ENCODE assay signal across 9 cellular contexts in genomic region chr11:76293189-76293631, GRCh38.
DNase-seq lines count a peak whose midpoint lies in the region; ATAC-seq lines count a peak whose summit lies in the region.
"Had no signal": no experiment of that assay in that cellular context is flagged by ENCODE, and none has a peak within 500 bp of the region (broad histone marks: within the 10 kb centered on the region; RNA-seq: fewer than 3 reads in every experiment).

No MANE protein-coding gene starts in this region.

- peak; percentile 2 for DNase-seq in activated CD8-positive, alpha-beta memory T cell treated with anti-CD3 and anti-CD28 coated beads, Interleukin-2, amount 50 U/mL, for 24 hours (ENCODE audit: extremely low read depth)
- DNase-seq in activated CD8-positive, alpha-beta memory T cell treated with anti-CD3 and anti-CD28 coated beads, Interleukin-2, amount 50 U/mL, for 48 hours: no peak
- DNase-seq in NCI-H82 (lab: John Stamatoyannopoulos, UW) (peak; percentile 7), HuH-7.5 (ENCODE audit: low spot score) (no peak), activated gamma-delta T cell (lab: John Stamatoyannopoulos, UW) (no peak), NCI-H187 treated with DMSO at 0.1 percent for 48 hours (lab: John Stamatoyannopoulos, UW) (no peak)
- peak; percentile 12 to 19 for DNase-seq in stimulated activated CD8-positive, alpha-beta memory T cell treated with anti-CD3 and anti-CD28 coated beads, Interleukin-2, amount 100 ng/mL, for 48 hours (ENCODE audit: low read depth in 2 of 2)
- DNase-seq: effector CD8-positive, alpha-beta T cell had no signal

- peak; percentile 60 for ATAC-seq in GM21737 (IDR thresholded peaks at IDR 0.05; ENCODE audit: unreplicated experiment)

Comparison
In these comparisons a context has a peak if more than half of its experiments do, and no peak if none do; other contexts are left out.
1. DNase-seq: peak in activated CD8-positive, alpha-beta memory T cell treated with anti-CD3 and anti-CD28 coated beads, Interleukin-2, amount 50 U/mL, for 24 hours (single experiment), NCI-H82 (single experiment) and stimulated activated CD8-positive, alpha-beta memory T cell treated with anti-CD3 and anti-CD28 coated beads, Interleukin-2, amount 100 ng/mL, for 48 hours (2 of 2); none in activated CD8-positive, alpha-beta memory T cell treated with anti-CD3 and anti-CD28 coated beads, Interleukin-2, amount 50 U/mL, for 48 hours (single experiment), HuH-7.5 (single experiment), activated gamma-delta T cell (single experiment) and NCI-H187 treated with DMSO at 0.1 percent for 48 hours (single experiment).